Comparison of ENCODE assay signal across 1 cellular context in the genomic region with DNA sequence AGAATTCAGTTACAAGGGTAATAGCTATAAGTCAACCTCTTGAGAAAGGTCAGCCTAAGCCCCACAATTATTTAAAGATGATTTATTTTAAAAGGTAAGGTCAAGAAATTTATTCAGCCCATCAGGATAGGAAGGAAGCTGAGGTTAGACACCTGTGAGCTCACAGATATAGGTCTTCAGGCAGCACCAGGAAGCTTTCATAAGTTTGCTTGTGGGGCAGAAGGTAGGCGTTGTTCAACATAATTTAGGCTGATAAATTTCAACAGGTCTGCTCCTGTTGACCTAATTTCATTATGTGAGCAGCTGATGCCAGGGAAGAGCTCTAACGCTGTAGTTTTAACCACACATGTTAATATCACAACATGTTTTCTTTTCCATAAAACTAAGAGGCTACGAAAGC.
TF ChIP-seq lines count a peak whose summit lies in the region.

No MANE protein-coding gene starts in this region.

TF ChIP-seq in WTC11, 78 proteins besides CTCF, POLR2A, EP300 and RAD21 (continued from another document):
- TF ChIP-seq, protein P1, sequence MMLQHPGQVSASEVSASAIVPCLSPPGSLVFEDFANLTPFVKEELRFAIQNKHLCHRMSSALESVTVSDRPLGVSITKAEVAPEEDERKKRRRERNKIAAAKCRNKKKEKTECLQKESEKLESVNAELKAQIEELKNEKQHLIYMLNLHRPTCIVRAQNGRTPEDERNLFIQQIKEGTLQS (CRISPR knock-in tag; conservative IDR thresholded peaks at IDR 0.05), result no peak
- TF ChIP-seq, protein P2, sequence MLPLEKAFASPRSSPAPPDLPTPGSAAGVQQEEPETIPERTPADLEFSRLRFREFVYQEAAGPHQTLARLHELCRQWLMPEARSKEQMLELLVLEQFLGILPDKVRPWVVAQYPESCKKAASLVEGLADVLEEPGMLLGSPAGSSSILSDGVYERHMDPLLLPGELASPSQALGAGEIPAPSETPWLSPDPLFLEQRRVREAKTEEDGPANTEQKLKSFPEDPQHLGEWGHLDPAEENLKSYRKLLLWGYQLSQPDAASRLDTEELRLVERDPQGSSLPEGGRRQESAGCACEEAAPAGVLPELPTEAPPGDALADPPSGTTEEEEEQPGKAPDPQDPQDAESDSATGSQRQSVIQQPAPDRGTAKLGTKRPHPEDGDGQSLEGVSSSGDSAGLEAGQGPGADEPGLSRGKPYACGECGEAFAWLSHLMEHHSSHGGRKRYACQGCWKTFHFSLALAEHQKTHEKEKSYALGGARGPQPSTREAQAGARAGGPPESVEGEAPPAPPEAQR (CRISPR knock-in tag; IDR thresholded peaks at IDR 0.05), result no peak
- TF ChIP-seq EMX1 (CRISPR knock-in tag; IDR thresholded peaks at IDR 0.05) (no peak), CBFB (CRISPR knock-in tag; IDR thresholded peaks at IDR 0.05; ENCODE audit: low read depth) (no peak), ZNF121 (CRISPR knock-in tag; IDR thresholded peaks at IDR 0.05) (no peak), RELA (CRISPR knock-in tag; IDR thresholded peaks at IDR 0.05; ENCODE audit: borderline replicate concordance) (no peak), TEAD4 (CRISPR knock-in tag; IDR thresholded peaks at IDR 0.05) (no peak)
- TF ChIP-seq, protein P3, sequence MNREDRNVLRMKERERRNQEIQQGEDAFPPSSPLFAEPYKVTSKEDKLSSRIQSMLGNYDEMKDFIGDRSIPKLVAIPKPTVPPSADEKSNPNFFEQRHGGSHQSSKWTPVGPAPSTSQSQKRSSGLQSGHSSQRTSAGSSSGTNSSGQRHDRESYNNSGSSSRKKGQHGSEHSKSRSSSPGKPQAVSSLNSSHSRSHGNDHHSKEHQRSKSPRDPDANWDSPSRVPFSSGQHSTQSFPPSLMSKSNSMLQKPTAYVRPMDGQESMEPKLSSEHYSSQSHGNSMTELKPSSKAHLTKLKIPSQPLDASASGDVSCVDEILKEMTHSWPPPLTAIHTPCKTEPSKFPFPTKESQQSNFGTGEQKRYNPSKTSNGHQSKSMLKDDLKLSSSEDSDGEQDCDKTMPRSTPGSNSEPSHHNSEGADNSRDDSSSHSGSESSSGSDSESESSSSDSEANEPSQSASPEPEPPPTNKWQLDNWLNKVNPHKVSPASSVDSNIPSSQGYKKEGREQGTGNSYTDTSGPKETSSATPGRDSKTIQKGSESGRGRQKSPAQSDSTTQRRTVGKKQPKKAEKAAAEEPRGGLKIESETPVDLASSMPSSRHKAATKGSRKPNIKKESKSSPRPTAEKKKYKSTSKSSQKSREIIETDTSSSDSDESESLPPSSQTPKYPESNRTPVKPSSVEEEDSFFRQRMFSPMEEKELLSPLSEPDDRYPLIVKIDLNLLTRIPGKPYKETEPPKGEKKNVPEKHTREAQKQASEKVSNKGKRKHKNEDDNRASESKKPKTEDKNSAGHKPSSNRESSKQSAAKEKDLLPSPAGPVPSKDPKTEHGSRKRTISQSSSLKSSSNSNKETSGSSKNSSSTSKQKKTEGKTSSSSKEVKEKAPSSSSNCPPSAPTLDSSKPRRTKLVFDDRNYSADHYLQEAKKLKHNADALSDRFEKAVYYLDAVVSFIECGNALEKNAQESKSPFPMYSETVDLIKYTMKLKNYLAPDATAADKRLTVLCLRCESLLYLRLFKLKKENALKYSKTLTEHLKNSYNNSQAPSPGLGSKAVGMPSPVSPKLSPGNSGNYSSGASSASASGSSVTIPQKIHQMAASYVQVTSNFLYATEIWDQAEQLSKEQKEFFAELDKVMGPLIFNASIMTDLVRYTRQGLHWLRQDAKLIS (CRISPR knock-in tag; IDR thresholded peaks at IDR 0.05; ENCODE audit: borderline replicate concordance), result no peak
- TF ChIP-seq, protein P4, sequence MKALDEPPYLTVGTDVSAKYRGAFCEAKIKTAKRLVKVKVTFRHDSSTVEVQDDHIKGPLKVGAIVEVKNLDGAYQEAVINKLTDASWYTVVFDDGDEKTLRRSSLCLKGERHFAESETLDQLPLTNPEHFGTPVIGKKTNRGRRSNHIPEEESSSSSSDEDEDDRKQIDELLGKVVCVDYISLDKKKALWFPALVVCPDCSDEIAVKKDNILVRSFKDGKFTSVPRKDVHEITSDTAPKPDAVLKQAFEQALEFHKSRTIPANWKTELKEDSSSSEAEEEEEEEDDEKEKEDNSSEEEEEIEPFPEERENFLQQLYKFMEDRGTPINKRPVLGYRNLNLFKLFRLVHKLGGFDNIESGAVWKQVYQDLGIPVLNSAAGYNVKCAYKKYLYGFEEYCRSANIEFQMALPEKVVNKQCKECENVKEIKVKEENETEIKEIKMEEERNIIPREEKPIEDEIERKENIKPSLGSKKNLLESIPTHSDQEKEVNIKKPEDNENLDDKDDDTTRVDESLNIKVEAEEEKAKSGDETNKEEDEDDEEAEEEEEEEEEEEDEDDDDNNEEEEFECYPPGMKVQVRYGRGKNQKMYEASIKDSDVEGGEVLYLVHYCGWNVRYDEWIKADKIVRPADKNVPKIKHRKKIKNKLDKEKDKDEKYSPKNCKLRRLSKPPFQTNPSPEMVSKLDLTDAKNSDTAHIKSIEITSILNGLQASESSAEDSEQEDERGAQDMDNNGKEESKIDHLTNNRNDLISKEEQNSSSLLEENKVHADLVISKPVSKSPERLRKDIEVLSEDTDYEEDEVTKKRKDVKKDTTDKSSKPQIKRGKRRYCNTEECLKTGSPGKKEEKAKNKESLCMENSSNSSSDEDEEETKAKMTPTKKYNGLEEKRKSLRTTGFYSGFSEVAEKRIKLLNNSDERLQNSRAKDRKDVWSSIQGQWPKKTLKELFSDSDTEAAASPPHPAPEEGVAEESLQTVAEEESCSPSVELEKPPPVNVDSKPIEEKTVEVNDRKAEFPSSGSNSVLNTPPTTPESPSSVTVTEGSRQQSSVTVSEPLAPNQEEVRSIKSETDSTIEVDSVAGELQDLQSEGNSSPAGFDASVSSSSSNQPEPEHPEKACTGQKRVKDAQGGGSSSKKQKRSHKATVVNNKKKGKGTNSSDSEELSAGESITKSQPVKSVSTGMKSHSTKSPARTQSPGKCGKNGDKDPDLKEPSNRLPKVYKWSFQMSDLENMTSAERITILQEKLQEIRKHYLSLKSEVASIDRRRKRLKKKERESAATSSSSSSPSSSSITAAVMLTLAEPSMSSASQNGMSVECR (CRISPR knock-in tag; IDR thresholded peaks at IDR 0.05; ENCODE audit: borderline replicate concordance), result no peak
- TF ChIP-seq, protein P5, sequence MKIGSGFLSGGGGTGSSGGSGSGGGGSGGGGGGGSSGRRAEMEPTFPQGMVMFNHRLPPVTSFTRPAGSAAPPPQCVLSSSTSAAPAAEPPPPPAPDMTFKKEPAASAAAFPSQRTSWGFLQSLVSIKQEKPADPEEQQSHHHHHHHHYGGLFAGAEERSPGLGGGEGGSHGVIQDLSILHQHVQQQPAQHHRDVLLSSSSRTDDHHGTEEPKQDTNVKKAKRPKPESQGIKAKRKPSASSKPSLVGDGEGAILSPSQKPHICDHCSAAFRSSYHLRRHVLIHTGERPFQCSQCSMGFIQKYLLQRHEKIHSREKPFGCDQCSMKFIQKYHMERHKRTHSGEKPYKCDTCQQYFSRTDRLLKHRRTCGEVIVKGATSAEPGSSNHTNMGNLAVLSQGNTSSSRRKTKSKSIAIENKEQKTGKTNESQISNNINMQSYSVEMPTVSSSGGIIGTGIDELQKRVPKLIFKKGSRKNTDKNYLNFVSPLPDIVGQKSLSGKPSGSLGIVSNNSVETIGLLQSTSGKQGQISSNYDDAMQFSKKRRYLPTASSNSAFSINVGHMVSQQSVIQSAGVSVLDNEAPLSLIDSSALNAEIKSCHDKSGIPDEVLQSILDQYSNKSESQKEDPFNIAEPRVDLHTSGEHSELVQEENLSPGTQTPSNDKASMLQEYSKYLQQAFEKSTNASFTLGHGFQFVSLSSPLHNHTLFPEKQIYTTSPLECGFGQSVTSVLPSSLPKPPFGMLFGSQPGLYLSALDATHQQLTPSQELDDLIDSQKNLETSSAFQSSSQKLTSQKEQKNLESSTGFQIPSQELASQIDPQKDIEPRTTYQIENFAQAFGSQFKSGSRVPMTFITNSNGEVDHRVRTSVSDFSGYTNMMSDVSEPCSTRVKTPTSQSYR (CRISPR knock-in tag; IDR thresholded peaks at IDR 0.05), result no peak
- TF ChIP-seq, protein P6, sequence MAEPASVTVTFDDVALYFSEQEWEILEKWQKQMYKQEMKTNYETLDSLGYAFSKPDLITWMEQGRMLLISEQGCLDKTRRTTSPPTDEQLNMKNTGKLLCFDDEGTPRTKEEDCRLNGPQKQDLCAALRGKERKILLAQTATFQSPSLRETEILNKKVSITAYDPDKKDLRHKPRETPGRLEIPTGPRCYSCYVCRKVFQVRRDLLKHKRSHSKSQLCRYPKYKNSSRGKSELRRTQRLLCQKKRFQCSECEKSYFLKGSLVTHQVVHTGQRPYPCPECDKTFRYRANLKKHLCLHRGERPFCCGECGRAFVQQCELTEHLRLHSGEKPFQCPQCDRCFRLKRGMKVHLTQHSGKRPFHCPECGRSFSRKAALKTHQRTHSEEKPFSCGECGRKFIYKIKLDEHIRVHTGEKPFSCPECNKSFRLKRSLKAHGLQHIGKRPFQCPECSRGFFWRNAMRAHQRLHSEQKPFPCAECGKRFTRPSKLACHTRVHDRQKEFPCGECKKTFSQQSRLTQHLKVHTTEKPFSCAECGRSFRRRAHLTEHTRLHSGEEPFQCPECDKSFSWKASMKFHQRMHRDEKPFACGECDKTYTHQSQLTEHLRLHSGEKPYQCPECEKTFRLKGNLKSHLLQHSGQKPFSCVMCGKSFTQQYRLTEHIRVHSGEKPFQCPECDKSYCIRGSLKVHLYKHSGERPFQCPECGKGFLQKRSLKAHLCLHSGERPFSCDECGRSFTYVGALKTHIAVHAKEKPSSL (CRISPR knock-in tag; conservative IDR thresholded peaks at IDR 0.05), result no peak
